Comparison of ENCODE assay signal across 9 cellular contexts in genomic region chr1:36446261-36446660, GRCh38. TPM values are rescaled to one million over a fixed set of nuclear protein-coding genes. Genes with fewer than 3 reads are reported as not detected.
DNase-seq lines count a peak whose midpoint lies in the region; ATAC-seq and TF ChIP-seq lines count a peak whose summit lies in the region.
"Had no signal": no experiment of that assay in that cellular context is flagged by ENCODE, and none has a peak within 500 bp of the region (broad histone marks: within the 10 kb centered on the region; RNA-seq: fewer than 3 reads in every experiment).

No MANE protein-coding gene starts in this region.

- 20 to 69% methylated on average over 2 to 8 of the region's 8 CpGs for WGBS in gastroesophageal sphincter (ENCODE audit: low coverage in 1 of 2), 2 donors

- no peak for ATAC-seq in GM18505 (IDR thresholded peaks at IDR 0.05; ENCODE audit: unreplicated experiment)
- no peak for ATAC-seq in HG03571 (IDR thresholded peaks at IDR 0.05; ENCODE audit: unreplicated experiment)
- ATAC-seq in gastroesophageal sphincter = no peak
- ATAC-seq: left colon had no signal

- TF ChIP-seq POLR2A in GM18505 (IDR thresholded peaks at IDR 0.05; ENCODE audit: borderline replicate concordance, extremely low read depth, insufficient read depth, insufficient read length) = no peak
- TF ChIP-seq POLR2A in gastroesophageal sphincter (IDR thresholded peaks at IDR 0.05) = no peak

- TF ChIP-seq CTCF in 22Rv1 (IDR thresholded peaks at IDR 0.05) (0 out of 2 replicates have a peak, but pooled peaks have one; percentile 6), GM10266 (IDR thresholded peaks at IDR 0.05; ENCODE audit: control insufficient read depth, insufficient read depth, low read depth, missing control alignments) (peak; percentile 56), choroid plexus epithelial cell (conservative IDR thresholded peaks at IDR 0.05; ENCODE audit: low read depth, low read length) (peak; percentile 73), gastroesophageal sphincter (IDR thresholded peaks at IDR 0.05) (no peak)

- no peaks in the 10 kb centered on the region for H3K9me3 ChIP-seq in gastroesophageal sphincter

- H3K27me3 ChIP-seq in gastroesophageal sphincter = no peaks in the 10 kb centered on the region

- peak; percentile 53 for DNase-seq in GM10266 (ENCODE audit: extremely low spot score)
- peak; percentile 0 for DNase-seq in NCI-H748 treated with DMSO at 0.1 percent for 48 hours (lab: John Stamatoyannopoulos, UW)
- DNase-seq in choroid plexus epithelial cell (ENCODE audit: low read depth) = peak; percentile 45
- DNase-seq in DMS79 (lab: John Stamatoyannopoulos, UW) = no peak
- DNase-seq: left colon had no signal

- H3K27ac ChIP-seq in 22Rv1 = no peak overlapping the region
- no peak overlapping the region for H3K27ac ChIP-seq in gastroesophageal sphincter

- peaks cover 0 to 17% (median 5%) of the 10 kb centered on the region in 3 donors for H3K4me1 ChIP-seq in gastroesophageal sphincter

- peaks cover 0 to 4% of the 10 kb centered on the region in 2 donors for H3K36me3 ChIP-seq in gastroesophageal sphincter

- no peak for TF ChIP-seq EP300 in gastroesophageal sphincter (IDR thresholded peaks at IDR 0.05)

- no peak overlapping the region for H3K4me3 ChIP-seq in choroid plexus epithelial cell (ENCODE audit: low read depth, low read length)
- no peak overlapping the region for H3K4me3 ChIP-seq in gastroesophageal sphincter

RNA-seq across cellular contexts. Expression of gene OSCP1, which starts 4.0 kb away (rescaled TPM):
- total RNA-seq in gastroesophageal sphincter = 10 to 100 TPM in 2 of 4 donors, 1 to 10 TPM in 2; 6.5 to 13.9 (median 10.0) TPM

RNA-seq across cellular contexts. Expression of gene MRPS15, which starts 17.9 kb away (rescaled TPM):
- 10 to 100 TPM; 52.6 to 68.5 (median 61.3) TPM for total RNA-seq in gastroesophageal sphincter

RNA-seq across cellular contexts. Expression of gene CSF3R, which starts 36.5 kb away (rescaled TPM):
- total RNA-seq in gastroesophageal sphincter = 10 to 100 TPM in 2 of 4 donors, 1 to 10 TPM in 2; 2.7 to 26.8 (median 10.1) TPM

RNA-seq across cellular contexts. Expression of gene LSM10, which starts 48.6 kb away (rescaled TPM):
- total RNA-seq in gastroesophageal sphincter = 10 to 100 TPM; 39.5 to 50.2 (median 47.3) TPM

Comparison
In these comparisons a context has a peak if more than half of its experiments do, and no peak if none do; other contexts are left out.
1. CTCF ChIP-seq: peak in 22Rv1 (single experiment), GM10266 (single experiment) and choroid plexus epithelial cell (single experiment); none in gastroesophageal sphincter (0 of 4).